In genomic region chr13:44051923-44052322, GRCh38 we compare ENCODE assay signal across 14 cellular contexts.
A peak's percentile ranks its signal among the peaks of the same experiment; 100 is the strongest.
DNase-seq lines count a peak whose midpoint lies in the region; ATAC-seq and TF ChIP-seq lines count a peak whose summit lies in the region.
"Had no signal": no experiment of that assay in that cellular context is flagged by ENCODE, and none has a peak within 500 bp of the region (broad histone marks: within the 10 kb centered on the region; RNA-seq: fewer than 3 reads in every experiment).

No MANE protein-coding gene starts in this region.

- peak overlapping the region; percentile 58 for H3K27ac ChIP-seq in upper lobe of right lung
- H3K27ac ChIP-seq: heart right ventricle had no signal

- H3K27ac Mint-ChIP-seq in brain = peak overlapping the region; percentile 71 to 94 (median 87)
- H3K27ac Mint-ChIP-seq: CD8-positive, alpha-beta T cell had no signal

- peak overlapping the region in 1 of 5 experiments; percentile 78 for H3K4me3 Mint-ChIP-seq in brain
- H3K4me3 Mint-ChIP-seq: CD8-positive, alpha-beta T cell had no signal

- no peaks in the 10 kb centered on the region for H3K36me3 Mint-ChIP-seq in brain
- H3K36me3 Mint-ChIP-seq: CD8-positive, alpha-beta T cell had no signal

- peaks cover 6% of the 10 kb centered on the region for H3K27me3 Mint-ChIP-seq in brain

- H3K4me1 Mint-ChIP-seq in brain = peaks cover 67% of the 10 kb centered on the region

- intact Hi-C loops in upper lobe of right lung (cut with DNase I) = no loop called here

- H3K9me3 Mint-ChIP-seq in brain = no peaks in the 10 kb centered on the region
- H3K9me3 Mint-ChIP-seq: CD8-positive, alpha-beta T cell had no signal

- TF ChIP-seq CTCF in brain (conservative IDR thresholded peaks at IDR 0.05) (no peak), upper lobe of right lung (IDR thresholded peaks at IDR 0.05) (no peak)

- ATAC-seq in upper lobe of right lung = no peak
- no peak for ATAC-seq in GM19467 (IDR thresholded peaks at IDR 0.05; ENCODE audit: unreplicated experiment)
- ATAC-seq: CD8-positive, alpha-beta T cell had no signal

- no peak overlapping the region for H3K4me3 ChIP-seq in upper lobe of right lung
- H3K4me3 ChIP-seq: heart right ventricle had no signal

- no peaks in the 10 kb centered on the region for H3K36me3 ChIP-seq in upper lobe of right lung
- H3K36me3 ChIP-seq: heart right ventricle had no signal

- DNase-seq in NCI-H748 (lab: John Stamatoyannopoulos, UW; ENCODE audit: unreplicated experiment) = peak; percentile 50
- no peak for DNase-seq in NCI-H748 treated with DMSO at 0.1 percent for 48 hours (lab: John Stamatoyannopoulos, UW)
- DNase-seq in left kidney (ENCODE audit: low read depth, low spot score) = peak; percentile 70
- DNase-seq in upper lobe of right lung = no peak
- DNase-seq in NK-92 (lab: John Stamatoyannopoulos, UW; ENCODE audit: unreplicated experiment) = no peak
- no peak for DNase-seq in NCI-H2029 treated with DMSO at 0.1 percent for 48 hours (lab: John Stamatoyannopoulos, UW)
- DNase-seq: ACHN; activated naive CD4-positive, alpha-beta T cell; CD8-positive, alpha-beta T cell; GDM1; heart right ventricle; stimulated activated CD4-positive, alpha-beta T cell treated with anti-CD3 and anti-CD28 coated beads, Interleukin-4, amount 100 ng/mL, for 1 hour had no signal

- no peaks in the 10 kb centered on the region for H3K9me3 ChIP-seq in upper lobe of right lung
- H3K9me3 ChIP-seq: heart right ventricle had no signal

- no peaks in the 10 kb centered on the region for H3K27me3 ChIP-seq in upper lobe of right lung

- H3K4me1 ChIP-seq in upper lobe of right lung = peaks cover 17% of the 10 kb centered on the region

Comparison
In these comparisons a context has a peak if more than half of its experiments do, and no peak if none do; other contexts are left out.
1. DNase-seq: peak in NCI-H748 (single experiment) and left kidney (single experiment); none in NCI-H748 treated with DMSO at 0.1 percent for 48 hours (single experiment), upper lobe of right lung (single experiment), NK-92 (single experiment) and NCI-H2029 treated with DMSO at 0.1 percent for 48 hours (single experiment).